Comparison of ENCODE assay signal across 10 cellular contexts in the genomic region with DNA sequence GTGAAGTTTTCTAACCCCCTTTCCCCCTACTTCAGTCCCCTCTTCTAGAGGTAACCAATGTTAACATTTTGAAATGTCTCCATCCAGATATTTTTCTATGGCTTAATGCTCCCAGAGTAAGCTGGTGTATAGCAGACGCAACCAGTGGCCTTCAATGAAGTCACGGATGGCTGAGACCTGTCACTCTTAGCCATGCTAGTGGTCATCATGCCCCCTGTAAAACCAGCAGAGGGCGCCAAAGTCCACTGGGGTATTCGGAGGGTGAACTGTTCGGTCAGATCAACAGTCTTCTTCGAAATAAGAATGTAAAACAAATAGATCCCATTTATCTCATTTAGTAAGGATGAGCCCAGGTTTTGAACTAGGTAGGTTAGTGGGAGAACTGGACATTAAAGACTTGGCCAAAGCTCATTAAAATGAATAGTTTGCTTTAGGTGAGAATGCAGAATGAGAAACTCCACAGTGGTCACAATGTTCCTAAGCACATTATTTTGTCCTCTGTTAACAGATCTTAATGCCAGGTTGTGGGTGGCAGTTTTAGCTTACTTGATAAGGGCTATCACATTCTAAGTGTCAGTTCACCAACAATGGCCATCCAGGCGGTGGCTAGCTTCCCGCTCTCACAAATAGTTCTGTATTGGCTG. TPM values are rescaled to one million over a fixed set of nuclear protein-coding genes. Genes with fewer than 3 reads are reported as not detected.
DNase-seq lines count a peak whose midpoint lies in the region; ATAC-seq and TF ChIP-seq lines count a peak whose summit lies in the region.
"Had no signal": no experiment of that assay in that cellular context is flagged by ENCODE, and none has a peak within 500 bp of the region (broad histone marks: within the 10 kb centered on the region; RNA-seq: fewer than 3 reads in every experiment).

No MANE protein-coding gene starts in this region.

- no peak for TF ChIP-seq EP300 in transverse colon (IDR thresholded peaks at IDR 0.05; ENCODE audit: low read depth)

- whole genome bisulfite sequencing in transverse colon (ENCODE audit: low coverage in 1 of 2), 2 donors = 39 to 45% methylated on average over 8 of the region's 8 CpGs

- in situ Hi-C loops in transverse colon (cut with MboI; ENCODE audit: low pct_ligation_motif_present in 1 of 4, low pct_unique_long_range_greater_than_20kb in 1 of 4, low sequenced_read_pairs in 3 of 4) = loop anchor here in 2 of 4 donors (25.0 kb wide), 1 partner anchor 204 kb away; no protein-coding TSS in a partner anchor

- DNase-seq in NCI-H1436 (lab: John Stamatoyannopoulos, UW) (peak; percentile 68), NCI-H1436 treated with DMSO at 0.1 percent for 48 hours (lab: John Stamatoyannopoulos, UW) (no peak), HL-60 (ENCODE audit: low read depth in 1 of 2, low spot score in 1 of 2) (peak in 1 of 2 experiments; percentile 74), OCI-M1 (lab: John Stamatoyannopoulos, UW) (peak; percentile 66), astrocyte of the hippocampus (ENCODE audit: low read depth, low spot score) (peak; percentile 54), left lobe of liver (ENCODE audit: low spot score) (peak; percentile 53), transverse colon (peak; percentile 72)

- no peaks in the 10 kb centered on the region for H3K36me3 ChIP-seq in transverse colon
- H3K36me3 ChIP-seq: BLaER1 treated with 17β-estradiol and CSF1 and Interleukin-3, amounts not matched to agents 10 nM and 100 nM had no signal

- H3K4me1 ChIP-seq in transverse colon = no peaks in the 10 kb centered on the region

- TF ChIP-seq CTCF in HL-60 (IDR thresholded peaks at IDR 0.05; ENCODE audit: insufficient read depth, low read length) (peak; percentile 96), transverse colon (IDR thresholded peaks at IDR 0.05) (peak; percentile 49 to 74 (median 65))

- H3K27ac ChIP-seq in HL-60 (replicated peaks) = no peak overlapping the region
- H3K27ac ChIP-seq in transverse colon = no peak overlapping the region

- intact Hi-C loops in transverse colon (cut with DNase I; ENCODE audit: low total_unique reads) = no loop called here

- no peak for TF ChIP-seq POLR2A in transverse colon (IDR thresholded peaks at IDR 0.05)

- H3K4me3 ChIP-seq in HL-60 (replicated peaks; ENCODE audit: insufficient read depth, low read length) (no peak overlapping the region), transverse colon (no peak overlapping the region)
- H3K4me3 ChIP-seq: BLaER1 treated with 17β-estradiol and CSF1 and Interleukin-3, amounts not matched to agents 10 nM and 100 nM had no signal

- H3K9me3 ChIP-seq in transverse colon = no peaks in the 10 kb centered on the region

- peaks cover 11% of the 10 kb centered on the region for H3K27me3 ChIP-seq in HL-60 (ENCODE audit: insufficient read depth, poor library complexity, severe bottlenecking)
- no peaks in the 10 kb centered on the region for H3K27me3 ChIP-seq in transverse colon
- H3K27me3 ChIP-seq: BLaER1 treated with 17β-estradiol and CSF1 and Interleukin-3, amounts not matched to agents 10 nM and 100 nM had no signal

- ATAC-seq in GM21390 (IDR thresholded peaks at IDR 0.05; ENCODE audit: unreplicated experiment) (peak; percentile 94), left lobe of liver (peak; percentile 93)

RNA-seq across cellular contexts. Expression of a gene that starts 8.6 kb away (rescaled TPM):
- total RNA-seq in left lobe of liver (0.50 TPM), transverse colon (not detected)

RNA-seq across cellular contexts. Expression of a gene that starts 27.8 kb away (rescaled TPM):
- total RNA-seq in left lobe of liver (not detected), transverse colon (under 1 TPM in 1 of 4 donors, not detected in 3; 0.27 TPM)
- total RNA-seq: urinary bladder had no signal

RNA-seq across cellular contexts. Expression of a gene that starts 47.1 kb away (rescaled TPM):
- total RNA-seq in left lobe of liver = not detected
- under 1 TPM in 1 of 4 donors, not detected in 3; 0.48 TPM for total RNA-seq in transverse colon
- total RNA-seq: urinary bladder had no signal
